In genomic region chr7:105454058-105454739, GRCh38 we compare ENCODE assay signal across 14 cellular contexts.
DNase-seq lines count a peak whose midpoint lies in the region; ATAC-seq, FAIRE-seq and TF ChIP-seq lines count a peak whose summit lies in the region.
"Had no signal": no experiment of that assay in that cellular context is flagged by ENCODE, and none has a peak within 500 bp of the region (broad histone marks: within the 10 kb centered on the region; RNA-seq: fewer than 3 reads in every experiment).

No MANE protein-coding gene starts in this region.

- H3K4me1 ChIP-seq in skeletal muscle satellite cell (ENCODE audit: control insufficient read depth, insufficient read depth, low read length), result peaks cover 21% of the 10 kb centered on the region
- H3K4me1 ChIP-seq in ascending aorta, result no peaks in the 10 kb centered on the region
- H3K4me1 ChIP-seq: transverse colon had no signal

- TF ChIP-seq CTCF in fibroblast of the aortic adventitia (IDR thresholded peaks at IDR 0.05; ENCODE audit: insufficient read depth, low read length), result no peak
- TF ChIP-seq CTCF in ascending aorta (IDR thresholded peaks at IDR 0.05), result no peak

- H3K4me3 ChIP-seq in fibroblast of the aortic adventitia (ENCODE audit: low read depth, low read length), result no peak overlapping the region
- H3K4me3 ChIP-seq in skeletal muscle satellite cell (ENCODE audit: low read length), result no peak overlapping the region
- no peak overlapping the region for H3K4me3 ChIP-seq in ascending aorta
- H3K4me3 ChIP-seq: HAP-1, transverse colon had no signal

- ATAC-seq in SK-N-SH treated with all-trans-retinoic acid at 6 μM for 48 hours (peak; percentile 94), GM21825 (IDR thresholded peaks at IDR 0.05; ENCODE audit: unreplicated experiment) (no peak)

- peak overlapping the region; percentile 53 for H3K4me2 ChIP-seq in skeletal muscle satellite cell (ENCODE audit: low read length)

- FAIRE-seq in H54 (lab: Jason Lieb, UNC), result no peak
- FAIRE-seq: small intestine had no signal

- H3K27me3 ChIP-seq in skeletal muscle satellite cell (ENCODE audit: control insufficient read depth, insufficient read depth, low read length) (no peaks in the 10 kb centered on the region), ascending aorta (no peaks in the 10 kb centered on the region)
- H3K27me3 ChIP-seq: transverse colon had no signal

- intact Hi-C loops in ascending aorta (cut with DNase I), result no loop called here

- peaks cover 18% of the 10 kb centered on the region for H3K36me3 ChIP-seq in skeletal muscle satellite cell (ENCODE audit: insufficient read depth, low read length)
- H3K36me3 ChIP-seq in ascending aorta, result peaks cover 4 to 6% of the 10 kb centered on the region in 2 donors
- H3K36me3 ChIP-seq: transverse colon had no signal

- no peaks in the 10 kb centered on the region for H3K9me3 ChIP-seq in skeletal muscle satellite cell (replicated peaks; ENCODE audit: low read length)
- no peaks in the 10 kb centered on the region for H3K9me3 ChIP-seq in ascending aorta
- H3K9me3 ChIP-seq: HAP-1, transverse colon had no signal

- H3K9ac ChIP-seq in skeletal muscle satellite cell (ENCODE audit: low read depth, low read length), result peak overlapping the region; percentile 67

- peak; percentile 18 for DNase-seq in H54 (ENCODE audit: insufficient read length, low spot score)
- DNase-seq in fibroblast of the aortic adventitia (ENCODE audit: low read depth), result peak; percentile 80
- no peak for DNase-seq in DMS 273 (lab: John Stamatoyannopoulos, UW; ENCODE audit: unreplicated experiment)
- DNase-seq in ascending aorta (ENCODE audit: low spot score in 2 of 2), result no peak
- DNase-seq in NOMO-1 (lab: John Stamatoyannopoulos, UW; ENCODE audit: unreplicated experiment in 2 of 2), result no peak
- DNase-seq: activated naive CD8-positive, alpha-beta T cell treated with anti-CD3 and anti-CD28 coated beads for 36 hours; KBM-7; NCI-H2029; small intestine; transverse colon had no signal

- H3K27ac ChIP-seq in ascending aorta, result no peak overlapping the region
- H3K27ac ChIP-seq: transverse colon had no signal

- TF ChIP-seq POLR2A in H54 (IDR thresholded peaks at IDR 0.05; ENCODE audit: low read depth, low read length), result no peak

TF ChIP-seq in SK-N-SH treated with all-trans-retinoic acid at 6 μM for 48 hours, 23 proteins besides CTCF, POLR2A, EP300 and RAD21:
- TF ChIP-seq GLIS3 (CRISPR knock-in tag; IDR thresholded peaks at IDR 0.05) (no peak), ISL1 (CRISPR knock-in tag; IDR thresholded peaks at IDR 0.05) (peak; percentile 73), TOX (CRISPR knock-in tag; IDR thresholded peaks at IDR 0.05; ENCODE audit: borderline replicate concordance) (no peak), ZNF70 (CRISPR knock-in tag; IDR thresholded peaks at IDR 0.05) (no peak)

Comparison
In these comparisons a context has a peak if more than half of its experiments do, and no peak if none do; other contexts are left out.
1. DNase-seq: peak in H54 (single experiment) and fibroblast of the aortic adventitia (single experiment); none in DMS 273 (single experiment), ascending aorta (0 of 2) and NOMO-1 (0 of 2).